ENCODE assay signal across 8 cellular contexts in genomic region chr16:51151951-51152663, GRCh38. TPM values are rescaled to one million over a fixed set of nuclear protein-coding genes. Genes with fewer than 3 reads are reported as not detected.
DNase-seq lines count a peak whose midpoint lies in the region; ATAC-seq and TF ChIP-seq lines count a peak whose summit lies in the region.

No MANE protein-coding gene starts in this region.

- no peaks in the 10 kb centered on the region for H3K36me3 ChIP-seq in HEK293 (ENCODE audit: control insufficient read depth in 2 of 2, insufficient read depth in 1 of 2, low read length in 2 of 2)

- ATAC-seq in left cardiac atrium = peak; percentile 80 to 88
- ATAC-seq in GM21737 (IDR thresholded peaks at IDR 0.05; ENCODE audit: unreplicated experiment) = no peak
- ATAC-seq in GM19035 (IDR thresholded peaks at IDR 0.05; ENCODE audit: unreplicated experiment) = no peak
- no peak for ATAC-seq in GM21526 (IDR thresholded peaks at IDR 0.05; ENCODE audit: low FRiP score, unreplicated experiment)

- no peaks in the 10 kb centered on the region for H3K9me3 ChIP-seq in HEK293 (ENCODE audit: control insufficient read depth, insufficient read depth, low read depth, low read length)

- POLR2A ChIA-PET in HEK293 (lab: Yijun Ruan, JAX) = interaction anchor here (0.5 to 1.9 kb wide), 8 partner anchors 10 to 609 kb away, joined by 3 to 9 read pairs (median 4); no protein-coding TSS in a partner anchor
- POLR2A ChIA-PET in activated CD4-positive, alpha-beta memory T cell treated with anti-CD3 and anti-CD28 coated beads for 36 hours (lab: Charles Lee) = no interaction called here

- H3K4me3 ChIP-seq in HEK293 (ENCODE audit: low read depth, low read length) = peak overlapping the region; percentile 78

- peak; percentile 77 for DNase-seq in T1000 (lab: John Stamatoyannopoulos, UW)
- peak; percentile 84 for DNase-seq in left cardiac atrium
- peak; percentile 85 for DNase-seq in renal cortical epithelial cell (ENCODE audit: low read depth)
- DNase-seq in activated CD4-positive, alpha-beta memory T cell treated with anti-CD3 and anti-CD28 coated beads for 36 hours = no peak

- H3K4me1 Mint-ChIP-seq in activated CD4-positive, alpha-beta memory T cell treated with anti-CD3 and anti-CD28 coated beads for 36 hours (ENCODE audit: low read depth) = peaks cover 13% of the 10 kb centered on the region

- peaks cover 69% of the 10 kb centered on the region for H3K27me3 Mint-ChIP-seq in activated CD4-positive, alpha-beta memory T cell treated with anti-CD3 and anti-CD28 coated beads for 36 hours

- no peaks in the 10 kb centered on the region for H3K9me3 Mint-ChIP-seq in activated CD4-positive, alpha-beta memory T cell treated with anti-CD3 and anti-CD28 coated beads for 36 hours

- no peak overlapping the region for H3K4me3 Mint-ChIP-seq in activated CD4-positive, alpha-beta memory T cell treated with anti-CD3 and anti-CD28 coated beads for 36 hours

- H3K36me3 Mint-ChIP-seq in activated CD4-positive, alpha-beta memory T cell treated with anti-CD3 and anti-CD28 coated beads for 36 hours = peaks cover 4% of the 10 kb centered on the region

- TF ChIP-seq CTCF in HEK293 (tag by site-specific recombination; IDR thresholded peaks at IDR 0.05) = peak; percentile 57; the same call in 1 of the 2 replicates

- peak overlapping the region; percentile 99 for H3K27ac ChIP-seq in HEK293 (ENCODE audit: extremely low read depth, low read depth, low read length)

- intact Hi-C loops in left cardiac atrium (cut with DNase I) = no loop called here
- intact Hi-C loops in activated CD4-positive, alpha-beta memory T cell treated with anti-CD3 and anti-CD28 coated beads for 36 hours (cut with micrococcal nuclease) = no loop called here

- peaks cover 14% of the 10 kb centered on the region for H3K4me1 ChIP-seq in HEK293 (ENCODE audit: control insufficient read depth, insufficient read depth, low read length)

- H3K27ac Mint-ChIP-seq in activated CD4-positive, alpha-beta memory T cell treated with anti-CD3 and anti-CD28 coated beads for 36 hours = no peak overlapping the region

- CTCF ChIA-PET in HEK293 (lab: Yijun Ruan, JAX) = interaction anchor here (0.6 to 0.7 kb wide), 2 partner anchors 31 to 1049 kb away, joined by 3 read pairs; no protein-coding TSS in a partner anchor
- CTCF ChIA-PET in activated CD4-positive, alpha-beta memory T cell treated with anti-CD3 and anti-CD28 coated beads for 36 hours (lab: Charles Lee) = no interaction called here

TF ChIP-seq in HEK293, 187 proteins besides CTCF, POLR2A, EP300 and RAD21 (continues in another document):
- TF ChIP-seq ZNF140 (tag by site-specific recombination; IDR thresholded peaks at IDR 0.05) (no peak), ZFP69B (tag by site-specific recombination; IDR thresholded peaks at IDR 0.05) (0 out of 2 replicates have a peak, but pooled peaks have one; percentile 11), ZNF777 (tag by site-specific recombination; IDR thresholded peaks at IDR 0.05; ENCODE audit: borderline replicate concordance) (0 out of 2 replicates have a peak, but pooled peaks have one; percentile 35), WT1 (tag by site-specific recombination; IDR thresholded peaks at IDR 0.05) (no peak), ZFHX2 (tag by site-specific recombination; conservative IDR thresholded peaks at IDR 0.05) (peak; percentile 92), ZSCAN30 (tag by site-specific recombination; IDR thresholded peaks at IDR 0.05) (peak; percentile 35; the same call in 1 of the 2 replicates), ZNF561 (tag by site-specific recombination; IDR thresholded peaks at IDR 0.05; ENCODE audit: borderline replicate concordance) (0 out of 2 replicates have a peak, but pooled peaks have one; percentile 45), PATZ1 (tag by site-specific recombination; IDR thresholded peaks at IDR 0.05) (peak; percentile 89), ZNF473 (tag by site-specific recombination; IDR thresholded peaks at IDR 0.05) (no peak), KLF9 (tag by site-specific recombination; IDR thresholded peaks at IDR 0.05; ENCODE audit: low read depth) (peak; percentile 68), ZBTB8A (tag by site-specific recombination; IDR thresholded peaks at IDR 0.05) (peak; percentile 97), EGR2 (tag by site-specific recombination; IDR thresholded peaks at IDR 0.05; ENCODE audit: low read depth) (peak; percentile 89), ZNF548 (tag by site-specific recombination; IDR thresholded peaks at IDR 0.05) (no peak), ZNF341 (tag by site-specific recombination; IDR thresholded peaks at IDR 0.05; ENCODE audit: low read depth) (peak; percentile 92), ZNF366 (tag by site-specific recombination; conservative IDR thresholded peaks at IDR 0.05) (peak; percentile 91), TRIM28 (IDR thresholded peaks at IDR 0.05; ENCODE audit: borderline replicate concordance, low read length) (no peak), ZNF623 (tag by site-specific recombination; IDR thresholded peaks at IDR 0.05) (no peak), ZNF2 (tag by site-specific recombination; IDR thresholded peaks at IDR 0.05) (0 out of 2 replicates have a peak, but pooled peaks have one; percentile 19), ZNF580 (tag by site-specific recombination; IDR thresholded peaks at IDR 0.05) (peak; percentile 28), KLF8 (tag by site-specific recombination; IDR thresholded peaks at IDR 0.05) (peak; percentile 82), ZNF24 (tag by site-specific recombination; IDR thresholded peaks at IDR 0.05) (0 out of 2 replicates have a peak, but pooled peaks have one; percentile 63), PRDM4 (tag by site-specific recombination; IDR thresholded peaks at IDR 0.05) (0 out of 2 replicates have a peak, but pooled peaks have one; percentile 25), ZNF501 (tag by site-specific recombination; IDR thresholded peaks at IDR 0.05) (peak; percentile 33; the same call in 1 of the 2 replicates), IKZF3 (tag by site-specific recombination; IDR thresholded peaks at IDR 0.05) (peak; percentile 100), ZNF184 (tag by site-specific recombination; IDR thresholded peaks at IDR 0.05) (no peak), ZBTB6 (tag by site-specific recombination; IDR thresholded peaks at IDR 0.05) (peak; percentile 17; the same call in 1 of the 2 replicates), KLF16 (tag by site-specific recombination; IDR thresholded peaks at IDR 0.05) (peak; percentile 60; the same call in 1 of the 2 replicates)

RNA-seq across cellular contexts. Expression of gene SALL1, which starts 1.0 kb away (rescaled TPM):
- total RNA-seq in left cardiac atrium = 1 to 10 TPM in 1 of 2 donors, under 1 TPM in 1; 0.29 to 4.6 TPM
- 3.1 and 25.2 TPM in 2 replicates for total RNA-seq in renal cortical epithelial cell
- not detected for total RNA-seq in activated CD4-positive, alpha-beta memory T cell treated with anti-CD3 and anti-CD28 coated beads for 36 hours

Comparison
In these comparisons a context has a peak if more than half of its experiments do, and no peak if none do; other contexts are left out.
1. ATAC-seq: peak in left cardiac atrium (2 of 2); none in GM21737 (single experiment), GM19035 (single experiment) and GM21526 (single experiment).